8 cellular contexts compared by ENCODE assay signal in the genomic region with DNA sequence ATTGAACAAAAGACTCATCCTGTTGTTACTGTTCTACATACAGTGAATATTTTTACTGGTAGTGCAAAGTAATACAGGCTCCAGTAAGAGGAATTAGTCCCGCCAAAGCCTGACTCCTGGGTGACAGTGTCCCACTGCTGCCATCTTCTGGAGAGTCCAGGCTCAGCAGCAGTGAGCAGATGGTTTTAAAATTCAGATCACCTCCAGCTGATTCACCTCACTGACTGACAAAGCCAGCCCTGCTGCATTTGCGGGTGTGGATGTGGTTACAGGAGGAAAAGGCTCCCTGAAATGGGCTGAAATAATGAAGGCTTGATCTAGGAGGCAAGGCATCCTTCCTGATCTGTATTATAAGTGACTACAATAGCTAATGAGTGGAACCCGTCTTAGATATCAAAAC. TPM values are rescaled to one million over a fixed set of nuclear protein-coding genes. Genes with fewer than 3 reads are reported as not detected.
A peak's percentile ranks its signal among the peaks of the same experiment; 100 is the strongest.
DNase-seq lines count a peak whose midpoint lies in the region; ATAC-seq and TF ChIP-seq lines count a peak whose summit lies in the region.

No MANE protein-coding gene starts in this region.

- no peak overlapping the region for H3K4me3 ChIP-seq in CD8-positive, alpha-beta memory T cell (ENCODE audit: low read length)
- H3K4me3 ChIP-seq in KMS-11 (IDR thresholded peaks at IDR 0.05; ENCODE audit: insufficient read depth, low read depth, low read length) (no peak overlapping the region), Panc1 (ENCODE audit: low read depth in 2 of 2, low read length in 2 of 2) (no peak overlapping the region), fibroblast of the aortic adventitia (ENCODE audit: low read depth, low read length) (no peak overlapping the region), neuronal stem cell (ENCODE audit: low read length in 2 of 2) (no peak overlapping the region), tibial nerve (no peak overlapping the region)

- no peak overlapping the region for H3K4ac ChIP-seq in neuronal stem cell (ENCODE audit: low read length)

- no peak overlapping the region for H3K27ac ChIP-seq in CD8-positive, alpha-beta memory T cell (ENCODE audit: low read depth, low read length)
- H3K27ac ChIP-seq in KMS-11 (no peak overlapping the region), Panc1 (ENCODE audit: low read length) (no peak overlapping the region), neuronal stem cell (replicated peaks; ENCODE audit: low read length) (no peak overlapping the region), tibial nerve (no peak overlapping the region)

- H3K4me1 ChIP-seq in CD8-positive, alpha-beta memory T cell (ENCODE audit: insufficient read depth, low read length) = no peaks in the 10 kb centered on the region
- peaks cover 38% of the 10 kb centered on the region for H3K4me1 ChIP-seq in KMS-11 (ENCODE audit: low read depth, poor library complexity, severe bottlenecking)
- H3K4me1 ChIP-seq in Panc1 (ENCODE audit: control insufficient read depth, insufficient read depth, low read length) = no peaks in the 10 kb centered on the region
- peaks cover 2 to 3% of the 10 kb centered on the region in 2 donors for H3K4me1 ChIP-seq in neuronal stem cell (ENCODE audit: control insufficient read depth in 2 of 2, insufficient read depth in 1 of 2, low read depth in 1 of 2, low read length in 2 of 2)
- H3K4me1 ChIP-seq in tibial nerve = peaks cover 0 to 3% (median 0%) of the 10 kb centered on the region in 4 donors

- no peaks in the 10 kb centered on the region for H3K9me3 Mint-ChIP-seq in CD8-positive, alpha-beta memory T cell

- CTCF ChIA-PET in CD8-positive, alpha-beta memory T cell (lab: Charles Lee) = interaction anchor here (1.3 kb wide), 1 partner anchor 24 kb away, joined by 4 read pairs; no protein-coding TSS in a partner anchor
- CTCF ChIA-PET in Panc1 (lab: Charles Lee) = interaction anchor here (0.7 to 1.4 kb wide), 3 partner anchors 18 to 119 kb away, joined by 3 to 14 read pairs (median 3); no protein-coding TSS in a partner anchor

- H4K8ac ChIP-seq in neuronal stem cell (ENCODE audit: low read depth, low read length) = no peak overlapping the region

- no peak overlapping the region for H2BK12ac ChIP-seq in neuronal stem cell (ENCODE audit: low read length)

- no peaks in the 10 kb centered on the region for H3K79me1 ChIP-seq in neuronal stem cell (ENCODE audit: low read depth, low read length)

- POLR2A ChIA-PET in CD8-positive, alpha-beta memory T cell (lab: Charles Lee) = no interaction called here
- POLR2A ChIA-PET in Panc1 (lab: Charles Lee) = no interaction called here

- no TSS peak for BruUV-seq in Panc1 (replicated peaks; lab: Mats Ljungman, UMichigan)

- H3K4me2 ChIP-seq in KMS-11 (no peak overlapping the region), neuronal stem cell (ENCODE audit: insufficient read depth, low read length, poor library complexity, severe bottlenecking) (no peak overlapping the region)

- ATAC-seq in GM19463 (IDR thresholded peaks at IDR 0.05; ENCODE audit: unreplicated experiment) (peak; percentile 76), Panc1 (peak; percentile 89)

- in situ Hi-C loops in Panc1 (cut with HindIII; ENCODE audit: low pct_unique_long_range_greater_than_20kb, low sequenced_read_pairs) = no loop called here

- H3K4me1 Mint-ChIP-seq in CD8-positive, alpha-beta memory T cell = no peaks in the 10 kb centered on the region

- H3K36me3 ChIP-seq in CD8-positive, alpha-beta memory T cell (ENCODE audit: insufficient read depth, low read length) = no peaks in the 10 kb centered on the region
- H3K36me3 ChIP-seq in KMS-11 (ENCODE audit: insufficient read depth) = no peaks in the 10 kb centered on the region
- H3K36me3 ChIP-seq in Panc1 (ENCODE audit: control insufficient read depth, insufficient read depth, low read length) = no peaks in the 10 kb centered on the region
- no peaks in the 10 kb centered on the region for H3K36me3 ChIP-seq in neuronal stem cell (replicated peaks in 1 of 2; ENCODE audit: control insufficient read depth in 2 of 2, insufficient read depth in 2 of 2, low read length in 2 of 2)
- H3K36me3 ChIP-seq in tibial nerve = no peaks in the 10 kb centered on the region

- H3K9me3 ChIP-seq in CD8-positive, alpha-beta memory T cell (ENCODE audit: low read length) = no peaks in the 10 kb centered on the region
- H3K9me3 ChIP-seq in Panc1 (ENCODE audit: control insufficient read depth, insufficient read depth, low read depth, low read length) (no peaks in the 10 kb centered on the region), neuronal stem cell (replicated peaks in 1 of 2; ENCODE audit: control insufficient read depth in 2 of 2, insufficient read depth in 1 of 2, low read depth in 1 of 2, low read length in 2 of 2) (no peaks in the 10 kb centered on the region), tibial nerve (no peaks in the 10 kb centered on the region)

- no peaks in the 10 kb centered on the region for H4K20me1 ChIP-seq in KMS-11 (ENCODE audit: insufficient read depth)

- DNase-seq in CD8-positive, alpha-beta memory T cell = peak; percentile 4 to 55 (median 13)
- DNase-seq in Panc1 (ENCODE audit: low read depth, low spot score) (peak; percentile 45), activated T-helper 1 cell treated with Interleukin-2 at 50 U/mL for 16 hours (ENCODE audit: low read depth) (peak; percentile 1), fibroblast of the aortic adventitia (ENCODE audit: low read depth) (peak; percentile 72), neuronal stem cell (ENCODE audit: low spot score) (peak; percentile 66), tibial nerve (ENCODE audit: low spot score in 2 of 2) (peak; percentile 26 to 75)

- TF ChIP-seq EP300 in tibial nerve (IDR thresholded peaks at IDR 0.05) = no peak

- WGBS in neuronal stem cell (ENCODE audit: extremely low coverage in 2 of 2, insufficient read length in 2 of 2, insufficient replicate concordance in 1 of 2), 2 donors = no CpG with 5 or more reads among the region's 3 CpGs
- 26 to 31% methylated on average over 3 of the region's 3 CpGs for WGBS in tibial nerve, 2 donors

- H2BK5ac ChIP-seq in neuronal stem cell (ENCODE audit: low read length) = no peak overlapping the region

- no peak overlapping the region for H3K14ac ChIP-seq in neuronal stem cell (ENCODE audit: low read length)

- H3K4me3 Mint-ChIP-seq in CD8-positive, alpha-beta memory T cell = no peak overlapping the region

- no peak overlapping the region for H3K27ac Mint-ChIP-seq in CD8-positive, alpha-beta memory T cell

- H3K23ac ChIP-seq in neuronal stem cell (ENCODE audit: low read depth, low read length, poor library complexity) = no peak overlapping the region

- TF ChIP-seq CTCF in KMS-11 (conservative IDR thresholded peaks at IDR 0.05; ENCODE audit: low read depth, low read length) (peak; percentile 73), Panc1 (IDR thresholded peaks at IDR 0.05) (peak; percentile 89), fibroblast of the aortic adventitia (IDR thresholded peaks at IDR 0.05; ENCODE audit: insufficient read depth, low read length) (peak; percentile 95), tibial nerve (IDR thresholded peaks at IDR 0.05) (peak; percentile 44 to 81 (median 60))

- peak overlapping the region; percentile 47; the same call in 1 of the 2 replicates for H2AFZ ChIP-seq in KMS-11 (ENCODE audit: low read depth)
- H2AFZ ChIP-seq in neuronal stem cell (ENCODE audit: low read length) = peak overlapping the region; percentile 26

- no peak overlapping the region for H4K91ac ChIP-seq in neuronal stem cell (ENCODE audit: low read depth, low read length, poor library complexity)

- peaks cover 12 to 43% of the 10 kb centered on the region in 2 donors for H3K27me3 Mint-ChIP-seq in CD8-positive, alpha-beta memory T cell

- no peaks in the 10 kb centered on the region for H3K79me2 ChIP-seq in KMS-11 (ENCODE audit: insufficient read depth, low read depth)

- no peaks in the 10 kb centered on the region for H3K36me3 Mint-ChIP-seq in CD8-positive, alpha-beta memory T cell

- H2BK120ac ChIP-seq in neuronal stem cell (ENCODE audit: low read depth, low read length) = no peak overlapping the region

- H3K27me3 ChIP-seq in CD8-positive, alpha-beta memory T cell (ENCODE audit: insufficient read depth, low read length, poor library complexity, severe bottlenecking) = peaks cover 3% of the 10 kb centered on the region
- no peaks in the 10 kb centered on the region for H3K27me3 ChIP-seq in KMS-11 (ENCODE audit: insufficient read depth, low read depth)
- H3K27me3 ChIP-seq in Panc1 (ENCODE audit: control insufficient read depth, insufficient read depth, low read length) = no peaks in the 10 kb centered on the region
- H3K27me3 ChIP-seq in neuronal stem cell (ENCODE audit: control insufficient read depth in 3 of 3, insufficient read depth in 3 of 3, low read depth in 1 of 3, low read length in 3 of 3) = no peaks in the 10 kb centered on the region
- peaks cover 0 to 5% of the 10 kb centered on the region in 2 donors for H3K27me3 ChIP-seq in tibial nerve

- TF ChIP-seq POLR2A in tibial nerve (IDR thresholded peaks at IDR 0.05) = no peak

- intact Hi-C loops in Panc1 (cut with micrococcal nuclease; ENCODE audit: unreplicated experiment) = loop anchor here (1.0 to 5.0 kb wide), 2 partner anchors 31 to 107 kb away; no protein-coding TSS in a partner anchor

- H3K18ac ChIP-seq in neuronal stem cell (ENCODE audit: low read length) = no peak overlapping the region

- H2AK5ac ChIP-seq in neuronal stem cell (ENCODE audit: low read depth, low read length) = no peak overlapping the region

- H2BK15ac ChIP-seq in neuronal stem cell (ENCODE audit: low read length) = no peak overlapping the region

- H3K9ac ChIP-seq in KMS-11 = no peak overlapping the region
- no peak overlapping the region for H3K9ac ChIP-seq in neuronal stem cell (ENCODE audit: low read depth, low read length, poor library complexity)

RNA-seq across cellular contexts. Expression of a gene that starts 18.3 kb away (rescaled TPM):
- under 1 TPM; 0.72 to 0.97 TPM for total RNA-seq in CD8-positive, alpha-beta memory T cell
- polyA plus RNA-seq in CD8-positive, alpha-beta memory T cell = 0.09 TPM
- total RNA-seq in Panc1 (2021; ENCODE audit: unreplicated experiment) (0.18 TPM), fibroblast of the aortic adventitia (ENCODE audit: low replicate concordance) (0.08 and 0.09 TPM in 2 replicates), tibial nerve (under 1 TPM in 1 of 4 donors, not detected in 3; 0.42 TPM)
- polyA plus RNA-seq in Panc1 (2012; ENCODE audit: insufficient read length) = 1.0 TPM
- 0.24 TPM for polyA plus RNA-seq in neuronal stem cell (2013, experiment 1 of 2)
- 0.15 TPM for polyA plus RNA-seq in neuronal stem cell (2013, experiment 2 of 2)

RNA-seq across cellular contexts. Expression of a gene that starts 57.9 kb away (rescaled TPM):
- not detected for total RNA-seq in CD8-positive, alpha-beta memory T cell
- not detected for polyA plus RNA-seq in CD8-positive, alpha-beta memory T cell
- total RNA-seq in Panc1 (2021; ENCODE audit: unreplicated experiment) (not detected), fibroblast of the aortic adventitia (ENCODE audit: low replicate concordance) (not detected in 2 replicates), tibial nerve (1 to 10 TPM in 1 of 4 donors, under 1 TPM in 1, not detected in 2; 0.22 to 1.4 TPM)
- not detected for polyA plus RNA-seq in Panc1 (2012; ENCODE audit: insufficient read length)
- polyA plus RNA-seq in neuronal stem cell (2013, experiment 1 of 2) = 0.35 TPM
- 0.32 TPM for polyA plus RNA-seq in neuronal stem cell (2013, experiment 2 of 2)

Comparison
In these comparisons a context has a peak if more than half of its experiments do, and no peak if none do; other contexts are left out.
1. DNase-seq: peak in every context shown above with its lines; median percentile 72 in fibroblast of the aortic adventitia; 66 in neuronal stem cell; 50 in tibial nerve; 45 in Panc1; 13 in CD8-positive, alpha-beta memory T cell; 1 in activated T-helper 1 cell treated with Interleukin-2 at 50 U/mL for 16 hours.